Comparison of ENCODE assay signal across 7 cellular contexts in the genomic region with DNA sequence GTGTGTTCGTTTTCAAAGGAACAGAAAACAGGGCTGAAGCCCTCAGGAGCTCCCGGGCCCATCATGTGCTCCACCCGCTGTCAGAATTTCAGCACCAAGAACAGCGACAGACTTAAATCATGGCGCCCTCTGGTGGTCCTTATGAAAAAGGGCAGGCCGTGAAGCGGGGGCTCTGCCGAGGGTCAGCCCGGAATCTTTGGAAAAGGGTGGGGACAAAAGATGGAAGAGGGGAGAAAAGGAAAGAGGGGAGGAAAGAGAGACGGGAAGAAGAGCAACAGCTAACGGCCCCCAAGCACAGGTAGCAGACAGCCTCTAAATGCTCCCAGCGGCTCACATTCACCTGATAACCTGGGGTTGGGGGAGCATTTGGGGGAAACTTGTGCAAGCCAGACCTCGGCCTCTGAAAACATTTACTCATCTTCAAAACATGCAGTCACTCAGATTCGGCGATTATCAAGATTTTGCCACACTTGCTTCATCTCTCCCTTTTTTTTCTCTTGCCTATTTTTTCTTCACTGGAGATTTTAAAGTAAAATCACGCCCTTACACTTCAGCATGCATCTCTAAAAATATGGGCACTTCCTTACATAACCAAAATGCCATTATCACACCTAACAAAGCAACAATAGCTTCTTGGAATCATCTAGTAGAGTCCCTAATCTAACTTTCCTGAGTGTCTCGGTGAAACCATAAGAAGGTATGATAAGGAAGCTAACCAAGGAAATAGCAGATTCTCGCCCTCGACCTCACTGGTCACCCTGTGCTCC. TPM values are rescaled to one million over a fixed set of nuclear protein-coding genes. Genes with fewer than 3 reads are reported as not detected.
DNase-seq lines count a peak whose midpoint lies in the region; ATAC-seq and TF ChIP-seq lines count a peak whose summit lies in the region.

No MANE protein-coding gene starts in this region.

- H3K4me1 ChIP-seq in SK-N-SH (ENCODE audit: control insufficient read depth in 1 of 2, insufficient read depth in 2 of 2, low read depth in 1 of 2, low read length in 1 of 2) (peaks cover 0 to 20% of the 10 kb centered on the region in 2 experiments; a peak in 1 of 4 replicates), smooth muscle cell (ENCODE audit: low read depth) (no peaks in the 10 kb centered on the region)

- no peaks in the 10 kb centered on the region for H3K9me2 ChIP-seq in SK-N-SH

- H4K20me1 ChIP-seq in SK-N-SH (ENCODE audit: insufficient read depth) (0 out of 2 replicates have a peak, but pooled peaks cover 3% of the 10 kb centered on the region), smooth muscle cell (ENCODE audit: low read depth) (no peaks in the 10 kb centered on the region)

- H3K27me3 ChIP-seq in SK-N-SH (ENCODE audit: insufficient read depth) (no peaks in the 10 kb centered on the region), smooth muscle cell (ENCODE audit: low read depth) (peaks cover 6% of the 10 kb centered on the region)

- CTCF ChIA-PET in SK-N-SH (lab: Yijun Ruan, JAX): interaction anchor here (0.6 to 12.9 kb wide), 83 partner anchors 9 to 584 kb away, joined by 3 to 248 read pairs (median 4); a partner anchor contains a TSS

- H3K9me3 ChIP-seq in SK-N-SH (no peaks in the 10 kb centered on the region), smooth muscle cell (replicated peaks; ENCODE audit: low read depth) (no peaks in the 10 kb centered on the region)

- H3K36me3 ChIP-seq in SK-N-SH (replicated peaks in 1 of 2; ENCODE audit: control insufficient read depth in 1 of 2, insufficient read depth in 2 of 2, low read length in 1 of 2) (no peaks in the 10 kb centered on the region), smooth muscle cell (ENCODE audit: low read depth) (no peaks in the 10 kb centered on the region)

- ATAC-seq in left ventricle myocardium superior (peak; percentile 30), GM21619 (IDR thresholded peaks at IDR 0.05; ENCODE audit: unreplicated experiment) (no peak)

- H3K27ac ChIP-seq in SK-N-SH (ENCODE audit: low read depth in 2 of 2, low read length in 1 of 2) (no peak overlapping the region), smooth muscle cell (ENCODE audit: low read depth) (no peak overlapping the region)

- intact Hi-C loops in left ventricle myocardium superior (cut with micrococcal nuclease): no loop called here

- H3K4me3 ChIP-seq in SK-N-SH (ENCODE audit: low read depth in 2 of 2, low read length in 1 of 2): peak overlapping the region in 1 of 2 experiments; percentile 26; a peak in 1 of 4 replicates
- no peak overlapping the region for H3K4me3 ChIP-seq in smooth muscle cell

- H2AFZ ChIP-seq in SK-N-SH (ENCODE audit: low read depth) (no peak overlapping the region), smooth muscle cell (ENCODE audit: low read depth) (no peak overlapping the region)

- H3F3A ChIP-seq in SK-N-SH (replicated peaks; ENCODE audit: insufficient read depth) (no peaks in the 10 kb centered on the region), smooth muscle cell (ENCODE audit: low read depth) (no peaks in the 10 kb centered on the region)

- POLR2A ChIA-PET in SK-N-SH (lab: Yijun Ruan, JAX): no interaction called here

- TF ChIP-seq CTCF in GM12872 (IDR thresholded peaks at IDR 0.05; ENCODE audit: insufficient read depth, low read depth, low read length) (peak; percentile 83), LNCAP (IDR thresholded peaks at IDR 0.05) (peak; percentile 97), SK-N-SH (IDR thresholded peaks at IDR 0.05) (peak; percentile 93), smooth muscle cell (IDR thresholded peaks at IDR 0.05; ENCODE audit: borderline replicate concordance, insufficient read depth, poor library complexity, severe bottlenecking) (peak; percentile 95)

- peak; percentile 84 for TF ChIP-seq RAD21 in SK-N-SH (IDR thresholded peaks at IDR 0.05; ENCODE audit: low read length)

- TF ChIP-seq EP300 in SK-N-SH (IDR thresholded peaks at IDR 0.05; ENCODE audit: borderline replicate concordance in 1 of 2, low read depth in 1 of 2, low read length in 1 of 2): no peak

- no peak overlapping the region for H3K4me2 ChIP-seq in SK-N-SH
- no peak overlapping the region for H3K4me2 ChIP-seq in smooth muscle cell

- DNase-seq in SK-N-SH (peak; percentile 85), amniotic epithelial cell (ENCODE audit: low read depth) (peak; percentile 53), left ventricle myocardium superior (peak; percentile 44), smooth muscle cell (lab: John Stamatoyannopoulos, UW; ENCODE audit: unreplicated experiment) (no peak)

- no peak overlapping the region for H3K9ac ChIP-seq in SK-N-SH
- H3K9ac ChIP-seq in smooth muscle cell (ENCODE audit: low read depth): no peak overlapping the region

- WGBS in SK-N-SH (ENCODE audit: low lambda C conversion rate): 17% methylated on average over 19 of the region's 19 CpGs
- 29% methylated on average over 19 of the region's 19 CpGs for WGBS in smooth muscle cell (ENCODE audit: low lambda C conversion rate)

- H3K79me2 ChIP-seq in SK-N-SH (ENCODE audit: insufficient read depth): no peaks in the 10 kb centered on the region
- H3K79me2 ChIP-seq in smooth muscle cell (ENCODE audit: low read depth): no peaks in the 10 kb centered on the region

TF ChIP-seq in SK-N-SH, 30 proteins besides CTCF, POLR2A, EP300 and RAD21 (continues in another document):
- no peak for TF ChIP-seq RCOR1 (IDR thresholded peaks at IDR 0.05; ENCODE audit: low read length)
- TF ChIP-seq, protein P1, sequence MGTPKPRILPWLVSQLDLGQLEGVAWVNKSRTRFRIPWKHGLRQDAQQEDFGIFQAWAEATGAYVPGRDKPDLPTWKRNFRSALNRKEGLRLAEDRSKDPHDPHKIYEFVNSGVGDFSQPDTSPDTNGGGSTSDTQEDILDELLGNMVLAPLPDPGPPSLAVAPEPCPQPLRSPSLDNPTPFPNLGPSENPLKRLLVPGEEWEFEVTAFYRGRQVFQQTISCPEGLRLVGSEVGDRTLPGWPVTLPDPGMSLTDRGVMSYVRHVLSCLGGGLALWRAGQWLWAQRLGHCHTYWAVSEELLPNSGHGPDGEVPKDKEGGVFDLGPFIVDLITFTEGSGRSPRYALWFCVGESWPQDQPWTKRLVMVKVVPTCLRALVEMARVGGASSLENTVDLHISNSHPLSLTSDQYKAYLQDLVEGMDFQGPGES (IDR thresholded peaks at IDR 0.05; ENCODE audit: low read depth, low read length): no peak
- TF ChIP-seq, protein P2, sequence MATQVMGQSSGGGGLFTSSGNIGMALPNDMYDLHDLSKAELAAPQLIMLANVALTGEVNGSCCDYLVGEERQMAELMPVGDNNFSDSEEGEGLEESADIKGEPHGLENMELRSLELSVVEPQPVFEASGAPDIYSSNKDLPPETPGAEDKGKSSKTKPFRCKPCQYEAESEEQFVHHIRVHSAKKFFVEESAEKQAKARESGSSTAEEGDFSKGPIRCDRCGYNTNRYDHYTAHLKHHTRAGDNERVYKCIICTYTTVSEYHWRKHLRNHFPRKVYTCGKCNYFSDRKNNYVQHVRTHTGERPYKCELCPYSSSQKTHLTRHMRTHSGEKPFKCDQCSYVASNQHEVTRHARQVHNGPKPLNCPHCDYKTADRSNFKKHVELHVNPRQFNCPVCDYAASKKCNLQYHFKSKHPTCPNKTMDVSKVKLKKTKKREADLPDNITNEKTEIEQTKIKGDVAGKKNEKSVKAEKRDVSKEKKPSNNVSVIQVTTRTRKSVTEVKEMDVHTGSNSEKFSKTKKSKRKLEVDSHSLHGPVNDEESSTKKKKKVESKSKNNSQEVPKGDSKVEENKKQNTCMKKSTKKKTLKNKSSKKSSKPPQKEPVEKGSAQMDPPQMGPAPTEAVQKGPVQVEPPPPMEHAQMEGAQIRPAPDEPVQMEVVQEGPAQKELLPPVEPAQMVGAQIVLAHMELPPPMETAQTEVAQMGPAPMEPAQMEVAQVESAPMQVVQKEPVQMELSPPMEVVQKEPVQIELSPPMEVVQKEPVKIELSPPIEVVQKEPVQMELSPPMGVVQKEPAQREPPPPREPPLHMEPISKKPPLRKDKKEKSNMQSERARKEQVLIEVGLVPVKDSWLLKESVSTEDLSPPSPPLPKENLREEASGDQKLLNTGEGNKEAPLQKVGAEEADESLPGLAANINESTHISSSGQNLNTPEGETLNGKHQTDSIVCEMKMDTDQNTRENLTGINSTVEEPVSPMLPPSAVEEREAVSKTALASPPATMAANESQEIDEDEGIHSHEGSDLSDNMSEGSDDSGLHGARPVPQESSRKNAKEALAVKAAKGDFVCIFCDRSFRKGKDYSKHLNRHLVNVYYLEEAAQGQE (IDR thresholded peaks at IDR 0.05; ENCODE audit: low read depth, low read length): peak; percentile 100
- no peak for TF ChIP-seq GATA2 (CRISPR knock-in tag; IDR thresholded peaks at IDR 0.05)
- no peak for TF ChIP-seq JUND (IDR thresholded peaks at IDR 0.05)
- no peak for TF ChIP-seq FOSL2 (IDR thresholded peaks at IDR 0.05; ENCODE audit: borderline replicate concordance, low read depth)
- TF ChIP-seq TEAD4 (IDR thresholded peaks at IDR 0.05; ENCODE audit: borderline replicate concordance, insufficient read depth): no peak
- TF ChIP-seq TAF1 (IDR thresholded peaks at IDR 0.05; ENCODE audit: borderline replicate concordance, low read depth, low read length): no peak
- no peak for TF ChIP-seq MEF2A (IDR thresholded peaks at IDR 0.05; ENCODE audit: borderline replicate concordance, low read depth)
- 0 out of 2 replicates have a peak, but pooled peaks have one; percentile 23 for TF ChIP-seq SIN3A (IDR thresholded peaks at IDR 0.05; ENCODE audit: borderline replicate concordance, low read depth, low read length)
- no peak for TF ChIP-seq TCF12 (IDR thresholded peaks at IDR 0.05)
- TF ChIP-seq, protein P3, sequence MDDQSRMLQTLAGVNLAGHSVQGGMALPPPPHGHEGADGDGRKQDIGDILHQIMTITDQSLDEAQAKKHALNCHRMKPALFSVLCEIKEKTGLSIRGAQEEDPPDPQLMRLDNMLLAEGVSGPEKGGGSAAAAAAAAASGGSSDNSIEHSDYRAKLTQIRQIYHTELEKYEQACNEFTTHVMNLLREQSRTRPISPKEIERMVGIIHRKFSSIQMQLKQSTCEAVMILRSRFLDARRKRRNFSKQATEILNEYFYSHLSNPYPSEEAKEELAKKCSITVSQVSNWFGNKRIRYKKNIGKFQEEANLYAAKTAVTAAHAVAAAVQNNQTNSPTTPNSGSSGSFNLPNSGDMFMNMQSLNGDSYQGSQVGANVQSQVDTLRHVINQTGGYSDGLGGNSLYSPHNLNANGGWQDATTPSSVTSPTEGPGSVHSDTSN (IDR thresholded peaks at IDR 0.05): no peak

RNA-seq across cellular contexts. Expression of a gene that starts 28.1 kb away (rescaled TPM):
- polyA plus RNA-seq in SK-N-SH (2012; rRNA removed) (18.5 and 24.9 TPM in 2 replicates), smooth muscle cell (14.5 and 19.6 TPM in 2 replicates)
- polyA plus RNA-seq in SK-N-SH (2012; cell fraction: cytosol; rRNA removed): 12.5 and 18.6 TPM in 2 replicates
- polyA plus RNA-seq in SK-N-SH (2012; cell fraction: nucleus; rRNA removed): 30.0 and 30.3 TPM in 2 replicates
- total RNA-seq in left ventricle myocardium superior (17.7 TPM), smooth muscle cell (15.5 and 18.3 TPM in 2 replicates)
